Comparison of ENCODE assay signal across 8 cellular contexts in genomic region chr19:19203012-19203856, GRCh38. TPM values are rescaled to one million over a fixed set of nuclear protein-coding genes. Genes with fewer than 3 reads are reported as not detected.
DNase-seq lines count a peak whose midpoint lies in the region; ATAC-seq, FAIRE-seq and TF ChIP-seq lines count a peak whose summit lies in the region.

NR2C2AP (minus strand) TSS chr19:19203414; CDS start chr19:19203060, 354 bp downstream.

- H3K4me1 Mint-ChIP-seq in T-helper 2 cell treated with Interferon-gamma antibody and Interleukin-4, amounts not matched to agents 5 μg/mL and 100 μg/mL, for 36 hours (ENCODE audit: low read depth), result peaks cover 26% of the 10 kb centered on the region

- 6 to 7% (median 7%) methylated on average over 54 to 60 of the region's 60 CpGs for WGBS in psoas muscle, 3 donors

- no peak for FAIRE-seq in urothelium cell line (lab: Jason Lieb, UNC)

- H3K4me1 ChIP-seq in psoas muscle, result peaks cover 11% of the 10 kb centered on the region

- H3K36me3 ChIP-seq in GM06990 (ENCODE audit: control insufficient read depth, insufficient read depth, low read length) (peaks cover 8% of the 10 kb centered on the region), psoas muscle (ENCODE audit: insufficient read depth in 1 of 2, low read depth in 1 of 2) (peaks cover 0 to 37% of the 10 kb centered on the region in 2 donors)

- H3K9me3 Mint-ChIP-seq in T-helper 2 cell treated with Interferon-gamma antibody and Interleukin-4, amounts not matched to agents 5 μg/mL and 100 μg/mL, for 36 hours, result peaks cover 11% of the 10 kb centered on the region

- H3K4me3 Mint-ChIP-seq in T-helper 2 cell treated with Interferon-gamma antibody and Interleukin-4, amounts not matched to agents 5 μg/mL and 100 μg/mL, for 36 hours, result peak within 1 kb of the TSS; percentile 93

- peaks cover 30% of the 10 kb centered on the region for H3K36me3 Mint-ChIP-seq in T-helper 2 cell treated with Interferon-gamma antibody and Interleukin-4, amounts not matched to agents 5 μg/mL and 100 μg/mL, for 36 hours (ENCODE audit: low read depth)

- H3K4me3 ChIP-seq in GM06990 (replicated peaks; ENCODE audit: low read depth, low read length), result peak within 1 kb of the TSS; percentile 65
- H3K4me3 ChIP-seq in psoas muscle, result peak within 1 kb of the TSS; percentile 80

- H3K27ac Mint-ChIP-seq in T-helper 2 cell treated with Interferon-gamma antibody and Interleukin-4, amounts not matched to agents 5 μg/mL and 100 μg/mL, for 36 hours, result peak within 1 kb of the TSS; percentile 90

- TF ChIP-seq CTCF in GM06990 (IDR thresholded peaks at IDR 0.05; ENCODE audit: insufficient read depth, low read length, poor library complexity, severe bottlenecking) (no peak), psoas muscle (IDR thresholded peaks at IDR 0.05) (no peak)

- no peaks in the 10 kb centered on the region for H3K27me3 ChIP-seq in GM06990 (replicated peaks; ENCODE audit: control insufficient read depth, insufficient read depth, low read length)
- peaks cover 0 to 3% (median 0%) of the 10 kb centered on the region in 3 donors for H3K27me3 ChIP-seq in psoas muscle (ENCODE audit: insufficient read depth in 3 of 3, low read length in 2 of 3)

- peak; percentile 82 for ATAC-seq in HG02763 (IDR thresholded peaks at IDR 0.05; ENCODE audit: unreplicated experiment)
- peak; percentile 95 for ATAC-seq in left ventricle myocardium superior
- peak; percentile 92 to 97 (median 92) for ATAC-seq in psoas muscle

- intact Hi-C loops in left ventricle myocardium superior (cut with micrococcal nuclease) (no loop called here), psoas muscle (cut with DNase I) (no loop called here)

- no peaks in the 10 kb centered on the region for H3K27me3 Mint-ChIP-seq in T-helper 2 cell treated with Interferon-gamma antibody and Interleukin-4, amounts not matched to agents 5 μg/mL and 100 μg/mL, for 36 hours (ENCODE audit: low read depth)

- DNase-seq in GM06990 (ENCODE audit: extremely low read depth, insufficient read length), result peak; percentile 92
- peak; percentile 43 for DNase-seq in NCI-H187 treated with DMSO at 0.1 percent for 48 hours (lab: John Stamatoyannopoulos, UW)
- DNase-seq in T-helper 2 cell treated with Interferon-gamma antibody and Interleukin-4, amounts not matched to agents 5 μg/mL and 100 μg/mL, for 36 hours (ENCODE audit: low spot score), result peak; percentile 93
- peak; percentile 37 to 94 (median 85) for DNase-seq in anterior cingulate cortex (lab: John Stamatoyannopoulos, UW)
- peak; percentile 95 for DNase-seq in left ventricle myocardium superior
- peak; percentile 93 to 96 for DNase-seq in psoas muscle
- peak; percentile 92 for DNase-seq in urothelium cell line (ENCODE audit: low spot score)

- no peaks in the 10 kb centered on the region for H3K9me3 ChIP-seq in psoas muscle

- H3K27ac ChIP-seq in psoas muscle, result peak within 1 kb of the TSS; percentile 83

RNA-seq across cellular contexts. Expression of gene NR2C2AP, which starts in this region (rescaled TPM):
- total RNA-seq in left ventricle myocardium superior (5.5 TPM), psoas muscle (10 to 100 TPM in 3 of 4 donors, 1 to 10 TPM in 1; 7.5 to 15.8 (median 12.8) TPM)
- polyA plus RNA-seq in psoas muscle, result 10 to 100 TPM; 17.5 to 44.4 (median 21.9) TPM

Comparison
In these comparisons a context has a peak if more than half of its experiments do, and no peak if none do; other contexts are left out.
1. Peak in every context shown above with its lines: DNase-seq, ATAC-seq, H3K4me3 ChIP-seq and H3K27ac ChIP-seq.
2. DNase-seq: peak in every context shown above with its lines; median percentile 95 in left ventricle myocardium superior; 94 in psoas muscle; 93 in T-helper 2 cell treated with Interferon-gamma antibody and Interleukin-4, amounts not matched to agents 5 μg/mL and 100 μg/mL, for 36 hours; 92 in GM06990; 92 in urothelium cell line; 85 in anterior cingulate cortex; 43 in NCI-H187 treated with DMSO at 0.1 percent for 48 hours.